ENCODE assay signal across 22 cellular contexts in the genomic region with DNA sequence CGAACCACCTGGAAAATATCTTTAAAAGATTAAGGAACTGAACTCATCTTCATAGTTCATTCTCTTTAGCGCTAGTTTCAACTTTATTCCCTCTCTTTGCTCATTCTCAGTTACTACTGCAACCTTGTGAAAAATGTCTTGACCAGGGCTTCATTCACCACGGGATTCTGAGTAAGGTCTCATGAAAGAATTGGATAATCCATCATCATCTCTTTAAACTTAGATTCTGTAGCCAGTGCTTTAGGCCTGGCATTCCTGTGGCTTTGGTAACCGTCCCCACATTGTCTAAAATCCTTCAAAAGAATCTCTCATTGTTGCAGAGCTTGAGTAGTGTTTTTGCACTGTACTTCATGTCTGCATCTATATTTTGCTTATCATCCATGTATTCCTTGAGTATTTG.
DNase-seq lines count a peak whose midpoint lies in the region; ATAC-seq and TF ChIP-seq lines count a peak whose summit lies in the region.
"Had no signal": no experiment of that assay in that cellular context is flagged by ENCODE, and none has a peak within 500 bp of the region (broad histone marks: within the 10 kb centered on the region; RNA-seq: fewer than 3 reads in every experiment).

No MANE protein-coding gene starts in this region.

- no peak overlapping the region for H3K23ac ChIP-seq in IMR-90 (ENCODE audit: low read depth, low read length)
- H3K23ac ChIP-seq in mesenchymal stem cell (ENCODE audit: low read length in 2 of 2), result no peak overlapping the region

- H2AFZ ChIP-seq in IMR-90 (replicated peaks; ENCODE audit: low read length, poor library complexity) (no peak overlapping the region), mesenchymal stem cell (ENCODE audit: low read depth, low read length) (no peak overlapping the region)

- no peak overlapping the region for H3K4me3 ChIP-seq in IMR-90 (ENCODE audit: insufficient read depth, low read depth, low read length)
- H3K4me3 ChIP-seq in cardiac fibroblast (replicated peaks in 1 of 2; ENCODE audit: low read depth in 2 of 2, low read length in 2 of 2), result no peak overlapping the region
- no peak overlapping the region for H3K4me3 ChIP-seq in mesenchymal stem cell (ENCODE audit: insufficient read depth in 1 of 2, low read depth in 1 of 2, low read length in 2 of 2)
- H3K4me3 ChIP-seq: gastrocnemius medialis, MG63, psoas muscle, uterus had no signal

- H2BK20ac ChIP-seq in IMR-90 (ENCODE audit: low read depth, low read length), result no peak overlapping the region

- H3K4me1 Mint-ChIP-seq in activated T-cell treated with anti-CD3 and anti-CD28 coated beads, Interleukin-2, amount 50 U/mL, for 4 hours (ENCODE audit: low read depth), result no peaks in the 10 kb centered on the region
- H3K4me1 Mint-ChIP-seq: activated CD4-positive, alpha-beta T cell treated with anti-CD3 and anti-CD28 coated beads for 36 hours; activated naive CD4-positive, alpha-beta T cell treated with anti-CD3 and anti-CD28 coated beads, Interleukin-2, amount 10 ng/mL, durations not matched to agents 7 days and 5 days; naive thymus-derived CD4-positive, alpha-beta T cell had no signal

- peak; percentile 16 for DNase-seq in AG08396 (ENCODE audit: low spot score)
- DNase-seq in IMR-90, result peak; percentile 73
- peak; percentile 61 to 83 for DNase-seq in cardiac fibroblast (ENCODE audit: low read depth in 2 of 2)
- peak; percentile 35 for DNase-seq in mesenchymal stem cell
- no peak for DNase-seq in activated T-cell treated with anti-CD3 and anti-CD28 coated beads, Interleukin-2, amount 50 U/mL, for 4 hours
- DNase-seq in UCSD-AML1 (lab: John Stamatoyannopoulos, UW; ENCODE audit: unreplicated experiment), result no peak
- DNase-seq: activated CD4-positive, alpha-beta T cell treated with anti-CD3 and anti-CD28 coated beads for 36 hours; activated CD8-positive, alpha-beta memory T cell treated with anti-CD3 and anti-CD28 coated beads, Interleukin-2, amount 50 U/mL, for 4 hours; activated naive CD4-positive, alpha-beta T cell treated with anti-CD3 and anti-CD28 coated beads, Interleukin-2, amount 10 ng/mL, durations not matched to agents 7 days and 5 days; effector CD8-positive, alpha-beta T cell; gastrocnemius medialis; H9; MG63; naive thymus-derived CD4-positive, alpha-beta T cell; NCI-H1930; NCI-H446 treated with DMSO at 0.1 percent for 48 hours; psoas muscle; uterus had no signal

- ATAC-seq in IMR-90 (ENCODE audit: low read depth) (no peak), GM18520 (IDR thresholded peaks at IDR 0.05; ENCODE audit: unreplicated experiment) (no peak), HG02884 (IDR thresholded peaks at IDR 0.05; ENCODE audit: unreplicated experiment) (no peak)
- ATAC-seq in activated T-cell treated with anti-CD3 and anti-CD28 coated beads, Interleukin-2, amount 50 U/mL, for 4 hours, result no peak
- ATAC-seq: activated CD4-positive, alpha-beta T cell treated with anti-CD3 and anti-CD28 coated beads for 36 hours; gastrocnemius medialis; naive thymus-derived CD4-positive, alpha-beta T cell; psoas muscle; Right ventricle myocardium inferior had no signal

- no peak overlapping the region; the same call in 1 of the 2 replicates for H4K5ac ChIP-seq in IMR-90 (ENCODE audit: low read depth, low read length)

- H4K8ac ChIP-seq in IMR-90 (ENCODE audit: low read depth in 2 of 2, low read length in 2 of 2), result peak overlapping the region in 1 of 2 experiments; percentile 28; a peak in 1 of 4 replicates
- no peak overlapping the region for H4K8ac ChIP-seq in mesenchymal stem cell (ENCODE audit: low read length)

- intact Hi-C loops in IMR-90 (cut with micrococcal nuclease), result no loop called here

- H3K9ac ChIP-seq in IMR-90 (ENCODE audit: low read depth, low read length), result no peak overlapping the region
- H3K9ac ChIP-seq in mesenchymal stem cell (ENCODE audit: low read length), result no peak overlapping the region

- H3K27ac ChIP-seq in IMR-90 (ENCODE audit: insufficient read depth, low read length) (no peak overlapping the region), mesenchymal stem cell (ENCODE audit: low read length, poor library complexity, severe bottlenecking) (no peak overlapping the region)
- H3K27ac ChIP-seq: gastrocnemius medialis, psoas muscle had no signal

- POLR2A ChIA-PET in IMR-90 (lab: Charles Lee; ENCODE audit: unreplicated experiment), result no interaction called here

- 0 out of 2 replicates have a peak, but pooled peaks cover 2% of the 10 kb centered on the region for H3K9me1 ChIP-seq in IMR-90 (ENCODE audit: insufficient read depth, low read length)

- no peak overlapping the region for H2AK5ac ChIP-seq in IMR-90 (ENCODE audit: low read depth, low read length)
- H2AK5ac ChIP-seq in mesenchymal stem cell (ENCODE audit: low read length, severe bottlenecking), result no peak overlapping the region

- no peaks in the 10 kb centered on the region for H3K27me3 ChIP-seq in IMR-90 (ENCODE audit: control insufficient read depth, insufficient read depth, low read length)
- no peaks in the 10 kb centered on the region for H3K27me3 ChIP-seq in mesenchymal stem cell (ENCODE audit: control insufficient read depth in 1 of 2, insufficient read depth in 1 of 2, low read length in 2 of 2)
- H3K27me3 ChIP-seq: gastrocnemius medialis, MG63, uterus had no signal

- no peaks in the 10 kb centered on the region for H3K79me1 ChIP-seq in IMR-90 (ENCODE audit: low read depth in 1 of 2, low read length in 2 of 2)
- no peaks in the 10 kb centered on the region for H3K79me1 ChIP-seq in mesenchymal stem cell (replicated peaks; ENCODE audit: low read length, poor library complexity, severe bottlenecking)

- H3K4me3 Mint-ChIP-seq in activated T-cell treated with anti-CD3 and anti-CD28 coated beads, Interleukin-2, amount 50 U/mL, for 4 hours, result no peak overlapping the region
- H3K4me3 Mint-ChIP-seq: activated CD4-positive, alpha-beta T cell treated with anti-CD3 and anti-CD28 coated beads for 36 hours; activated naive CD4-positive, alpha-beta T cell treated with anti-CD3 and anti-CD28 coated beads, Interleukin-2, amount 10 ng/mL, durations not matched to agents 7 days and 5 days; H9; naive thymus-derived CD4-positive, alpha-beta T cell; stimulated activated naive CD8-positive, alpha-beta T cell treated with anti-CD3 and anti-CD28 coated beads, Interleukin-15, Interleukin-2, amounts not matched to agents 100 ng/mL and 50 ng/mL, for 24 hours had no signal

- no peaks in the 10 kb centered on the region for H3K9me3 Mint-ChIP-seq in activated T-cell treated with anti-CD3 and anti-CD28 coated beads, Interleukin-2, amount 50 U/mL, for 4 hours

- in situ Hi-C loops in IMR-90 (cut with MboI; ENCODE audit: low sequenced_read_pairs), result loop anchor here (25.0 kb wide), 2 partner anchors 389 to 1039 kb away; no protein-coding TSS in a partner anchor

- no peak for TF ChIP-seq RAD21 in IMR-90 (IDR thresholded peaks at IDR 0.05; ENCODE audit: low read length)

- H2BK5ac ChIP-seq in IMR-90 (ENCODE audit: low read depth, low read length, poor library complexity, severe bottlenecking), result no peak overlapping the region
- no peak overlapping the region for H2BK5ac ChIP-seq in mesenchymal stem cell (ENCODE audit: low read depth, low read length, poor library complexity, severe bottlenecking)

- TF ChIP-seq POLR2A in IMR-90 (IDR thresholded peaks at IDR 0.05; ENCODE audit: low read depth, low read length), result no peak

- dilution Hi-C loops in IMR-90 (cut with HindIII; ENCODE audit: low sequenced_read_pairs, unreplicated experiment), result no loop called here

- H3K27me3 Mint-ChIP-seq in activated T-cell treated with anti-CD3 and anti-CD28 coated beads, Interleukin-2, amount 50 U/mL, for 4 hours (ENCODE audit: low read depth), result no peaks in the 10 kb centered on the region
- H3K27me3 Mint-ChIP-seq: activated naive CD4-positive, alpha-beta T cell treated with anti-CD3 and anti-CD28 coated beads, Interleukin-2, amount 10 ng/mL, durations not matched to agents 7 days and 5 days had no signal

- H3K36me3 ChIP-seq in IMR-90 (ENCODE audit: control insufficient read depth, insufficient read depth, low read length), result no peaks in the 10 kb centered on the region
- no peaks in the 10 kb centered on the region for H3K36me3 ChIP-seq in mesenchymal stem cell (ENCODE audit: control insufficient read depth in 1 of 2, insufficient read depth in 2 of 2, low read depth in 1 of 2, low read length in 2 of 2)
- H3K36me3 ChIP-seq: gastrocnemius medialis, MG63, uterus had no signal

- H4K20me1 ChIP-seq in IMR-90 (ENCODE audit: insufficient read depth, low read length), result no peaks in the 10 kb centered on the region

- H3K4ac ChIP-seq in IMR-90 (ENCODE audit: low read depth, low read length) (no peak overlapping the region), mesenchymal stem cell (ENCODE audit: low read depth in 1 of 2, low read length in 2 of 2) (peak overlapping the region in 1 of 2 experiments; percentile 28)

- H3K14ac ChIP-seq in IMR-90 (replicated peaks; ENCODE audit: low read depth, low read length) (no peak overlapping the region), mesenchymal stem cell (ENCODE audit: low read length in 2 of 2) (no peak overlapping the region)

- TF ChIP-seq CTCF in IMR-90 (conservative IDR thresholded peaks at IDR 0.05; ENCODE audit: low read depth, low read length) (no peak), cardiac fibroblast (IDR thresholded peaks at IDR 0.05; ENCODE audit: low read depth, low read length) (no peak)

- no CpG with 5 or more reads among the region's 4 CpGs for WGBS in IMR-90 (ENCODE audit: extremely low coverage in 2 of 2, insufficient read length in 1 of 2), 2 experiments
- WGBS in mesenchymal stem cell, result 55% methylated on average over 3 of the region's 4 CpGs

- CTCF ChIA-PET in IMR-90 (lab: Yijun Ruan, JAX), result no interaction called here

- H3K56ac ChIP-seq in IMR-90 (ENCODE audit: extremely low read depth, insufficient read depth, low read length), result no peak overlapping the region

- no peak overlapping the region for H2BK12ac ChIP-seq in mesenchymal stem cell (ENCODE audit: low read length in 2 of 2)

- no peak overlapping the region for H2BK15ac ChIP-seq in IMR-90 (ENCODE audit: low read depth, low read length)
- no peak overlapping the region for H2BK15ac ChIP-seq in mesenchymal stem cell (ENCODE audit: low read depth, poor library complexity, severe bottlenecking)

- H3K4me2 ChIP-seq in IMR-90 (ENCODE audit: low read depth, low read length), result no peak overlapping the region; the same call in 1 of the 2 replicates
- no peak overlapping the region for H3K4me2 ChIP-seq in mesenchymal stem cell (ENCODE audit: low read length, poor library complexity, severe bottlenecking)

- peaks cover 8% of the 10 kb centered on the region; the same call in 1 of the 2 replicates for H3K4me1 ChIP-seq in IMR-90 (ENCODE audit: control insufficient read depth, insufficient read depth, low read length)
- H3K4me1 ChIP-seq in mesenchymal stem cell (ENCODE audit: control insufficient read depth, insufficient read depth, low read depth, low read length), result no peaks in the 10 kb centered on the region
- H3K4me1 ChIP-seq: gastrocnemius medialis, psoas muscle had no signal

- H3K36me3 Mint-ChIP-seq in activated T-cell treated with anti-CD3 and anti-CD28 coated beads, Interleukin-2, amount 50 U/mL, for 4 hours (ENCODE audit: insufficient read depth), result no peaks in the 10 kb centered on the region
- H3K36me3 Mint-ChIP-seq: activated naive CD4-positive, alpha-beta T cell treated with anti-CD3 and anti-CD28 coated beads, Interleukin-2, amount 10 ng/mL, durations not matched to agents 7 days and 5 days; naive thymus-derived CD4-positive, alpha-beta T cell had no signal

- H2BK120ac ChIP-seq in IMR-90 (ENCODE audit: low read depth, low read length), result peak overlapping the region; percentile 38; the same call in 1 of the 2 replicates
- H2BK120ac ChIP-seq in mesenchymal stem cell (ENCODE audit: low read depth, low read length), result no peak overlapping the region

- no peaks in the 10 kb centered on the region for H3K9me3 ChIP-seq in IMR-90 (ENCODE audit: control insufficient read depth, insufficient read depth, low read length)
- no peaks in the 10 kb centered on the region for H3K9me3 ChIP-seq in mesenchymal stem cell (ENCODE audit: control insufficient read depth, low read length)
- H3K9me3 ChIP-seq: gastrocnemius medialis, MG63, psoas muscle, uterus had no signal

- BruUV-seq in IMR-90 (replicated peaks; lab: Mats Ljungman, UMichigan), result no TSS peak

- no peak overlapping the region for H2AK9ac ChIP-seq in IMR-90 (replicated peaks; ENCODE audit: low read depth, low read length, poor library complexity)

- H4K91ac ChIP-seq in IMR-90 (ENCODE audit: insufficient read depth, low read depth, low read length) (no peak overlapping the region), mesenchymal stem cell (ENCODE audit: low read length) (no peak overlapping the region)

- H3K18ac ChIP-seq in IMR-90 (ENCODE audit: low read depth, low read length), result peak overlapping the region; percentile 6; the same call in 1 of the 2 replicates
- no peak overlapping the region for H3K18ac ChIP-seq in mesenchymal stem cell (ENCODE audit: low read depth in 1 of 2, low read length in 2 of 2)

Comparison
In these comparisons a context has a peak if more than half of its experiments do, and no peak if none do; other contexts are left out.
1. DNase-seq: peak in AG08396 (single experiment), IMR-90 (single experiment), cardiac fibroblast (2 of 2) and mesenchymal stem cell (single experiment); none in activated T-cell treated with anti-CD3 and anti-CD28 coated beads, Interleukin-2, amount 50 U/mL, for 4 hours (single experiment) and UCSD-AML1 (single experiment).